Comparison of ENCODE assay signal across 13 cellular contexts in the genomic region with DNA sequence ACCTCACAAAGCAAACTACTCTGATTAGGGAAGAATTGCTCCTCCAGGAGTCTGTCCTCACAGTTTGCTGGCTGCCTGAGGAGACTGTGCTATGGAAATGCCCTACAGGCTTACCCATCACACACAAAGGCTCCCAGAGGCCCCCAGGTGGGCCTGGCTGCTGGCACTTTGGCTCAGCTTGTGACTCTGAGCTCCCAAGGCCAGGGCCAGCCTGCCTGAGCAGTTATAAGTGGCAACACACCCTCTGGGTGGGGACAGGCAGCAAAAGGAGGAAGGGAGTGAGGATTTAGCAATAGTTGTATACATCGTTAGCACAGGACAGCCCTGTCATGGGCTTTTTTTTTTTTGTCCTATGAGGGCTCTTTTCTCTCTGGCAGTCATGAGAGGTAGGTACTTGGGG.
DNase-seq lines count a peak whose midpoint lies in the region; ATAC-seq, FAIRE-seq and TF ChIP-seq lines count a peak whose summit lies in the region.
"Had no signal": no experiment of that assay in that cellular context is flagged by ENCODE, and none has a peak within 500 bp of the region (broad histone marks: within the 10 kb centered on the region; RNA-seq: fewer than 3 reads in every experiment).

No MANE protein-coding gene starts in this region.

- peak overlapping the region; percentile 87 for H3K27ac Mint-ChIP-seq in endodermal cell
- H3K27ac Mint-ChIP-seq: activated T-helper 1 cell treated with anti-CD3 and anti-CD28 coated beads, Interleukin-12 subunit alpha, Interleukin-12 subunit beta, Interleukin-2, Interleukin-4 antibody, amounts not matched to agents 30 ng/mL and 10 ng/mL and 1 ng/mL, durations not matched to agents 14 hours and 24 hours and 36 hours had no signal

- POLR2A ChIA-PET in A549 (lab: Yijun Ruan, JAX) = no interaction called here

- H3K36me3 ChIP-seq in endodermal cell (ENCODE audit: control insufficient read depth, insufficient read depth, low read length) (peaks cover 11% of the 10 kb centered on the region), MG63 (peaks cover 16% of the 10 kb centered on the region)

- no peak overlapping the region for H3K4me3 Mint-ChIP-seq in endodermal cell
- H3K4me3 Mint-ChIP-seq: activated T-helper 1 cell treated with anti-CD3 and anti-CD28 coated beads, Interleukin-12 subunit alpha, Interleukin-12 subunit beta, Interleukin-2, Interleukin-4 antibody, amounts not matched to agents 30 ng/mL and 10 ng/mL and 1 ng/mL, durations not matched to agents 14 hours and 24 hours and 36 hours had no signal

- no peaks in the 10 kb centered on the region for H3K27me3 Mint-ChIP-seq in endodermal cell (ENCODE audit: insufficient read depth)

- DNase-seq in A549 (ENCODE audit: low read depth in 1 of 2, low spot score in 1 of 2) (no peak), NB4 (ENCODE audit: low read depth) (peak; percentile 56), endodermal cell (peak; percentile 67), mucosa of gallbladder (ENCODE audit: low spot score) (peak; percentile 59), NCI-H82 treated with DMSO at 0.1 percent for 48 hours (lab: John Stamatoyannopoulos, UW; ENCODE audit: unreplicated experiment) (no peak), MG63 (no peak), G401 (ENCODE audit: low spot score) (no peak)
- DNase-seq in stimulated activated CD4-positive, alpha-beta T cell treated with anti-CD3 and anti-CD28 coated beads, Interleukin-2, amount 100 ng/mL, for 48 hours = no peak
- DNase-seq: foreskin keratinocyte; GM23248; PC-3; stimulated activated naive CD4-positive, alpha-beta T cell treated with Interleukin-2 at 50 U/mL for 16 hours had no signal

- H3K9me3 ChIP-seq in A549 = no peaks in the 10 kb centered on the region
- H3K9me3 ChIP-seq in endodermal cell (ENCODE audit: control insufficient read depth, low read length) = no peaks in the 10 kb centered on the region
- no peaks in the 10 kb centered on the region for H3K9me3 ChIP-seq in MG63

- peak overlapping the region; percentile 83; the same call in 2 of the 3 replicates for H3K4me2 ChIP-seq in A549

- in situ Hi-C loops in G401 (cut with HindIII; ENCODE audit: low sequenced_read_pairs) = no loop called here

- H3K36me3 Mint-ChIP-seq in endodermal cell (ENCODE audit: low read depth) = peaks cover 15% of the 10 kb centered on the region

- no peak for TF ChIP-seq RAD21 in A549 (conservative IDR thresholded peaks at IDR 0.05 in 1 of 2, IDR thresholded peaks at IDR 0.05 in 1 of 2)

- no peak for ATAC-seq in A549
- ATAC-seq: foreskin keratinocyte, PC-3 had no signal

- H3K4me1 Mint-ChIP-seq in endodermal cell = peaks cover 52% of the 10 kb centered on the region

- no peak overlapping the region for H3K9ac ChIP-seq in endodermal cell (ENCODE audit: extremely low read depth, low read length, poor library complexity, severe bottlenecking)
- H3K9ac ChIP-seq: GM23248 had no signal

- H3K9me3 Mint-ChIP-seq in endodermal cell = no peaks in the 10 kb centered on the region
- H3K9me3 Mint-ChIP-seq: activated T-helper 1 cell treated with anti-CD3 and anti-CD28 coated beads, Interleukin-12 subunit alpha, Interleukin-12 subunit beta, Interleukin-2, Interleukin-4 antibody, amounts not matched to agents 30 ng/mL and 10 ng/mL and 1 ng/mL, durations not matched to agents 14 hours and 24 hours and 36 hours had no signal

- CTCF ChIA-PET in A549 (lab: Yijun Ruan, JAX) = interaction anchor here (0.6 to 2.2 kb wide), 9 partner anchors 10 to 1858 kb away, joined by 3 to 9 read pairs (median 3); no protein-coding TSS in a partner anchor

- TF ChIP-seq POLR2A in A549 (IDR thresholded peaks at IDR 0.05; ENCODE audit: low read length) = no peak
- TF ChIP-seq POLR2A in NB4 (IDR thresholded peaks at IDR 0.05; ENCODE audit: extremely low read depth, insufficient read length) = no peak

- H3K27me3 ChIP-seq in endodermal cell (ENCODE audit: control insufficient read depth, insufficient read depth, low read length, poor library complexity, severe bottlenecking) = no peaks in the 10 kb centered on the region
- no peaks in the 10 kb centered on the region for H3K27me3 ChIP-seq in MG63

- TF ChIP-seq CTCF in A549 (IDR thresholded peaks at IDR 0.05) = no peak
- no peak for TF ChIP-seq CTCF in NB4 (IDR thresholded peaks at IDR 0.05; ENCODE audit: low read depth, low read length)
- TF ChIP-seq CTCF in endodermal cell (conservative IDR thresholded peaks at IDR 0.05) = no peak

- no peak for TF ChIP-seq EP300 in A549 (IDR thresholded peaks at IDR 0.05)

- FAIRE-seq in A549 (lab: Jason Lieb, UNC) = no peak

- H3K27ac ChIP-seq in A549 = peak overlapping the region in 1 of 2 experiments; percentile 83; a peak in 3 of 6 replicates
- no peak overlapping the region for H3K27ac ChIP-seq in endodermal cell (ENCODE audit: low read depth, low read length)
- H3K27ac ChIP-seq: foreskin keratinocyte, GM23248 had no signal

- H3K4me1 ChIP-seq in A549 (peaks cover 57% of the 10 kb centered on the region), endodermal cell (ENCODE audit: control insufficient read depth, insufficient read depth, low read length) (peaks cover 13% of the 10 kb centered on the region)
- H3K4me1 ChIP-seq: foreskin keratinocyte had no signal

- WGBS in A549 (ENCODE audit: missing lambda C conversion rate) = 86% methylated on average over 1 of the region's 1 CpG
- 95% methylated on average over 1 of the region's 1 CpG; no CpG with 5 or more reads in 1 of the 2 experiments for WGBS in endodermal cell (ENCODE audit: insufficient coverage in 1 of 2, insufficient read length in 1 of 2), 2 experiments

- H3K4me3 ChIP-seq in A549 (no peak overlapping the region), NB4 (ENCODE audit: low read depth, low read length) (no peak overlapping the region), endodermal cell (ENCODE audit: low read length) (no peak overlapping the region), MG63 (no peak overlapping the region)
- H3K4me3 ChIP-seq: GM23248 had no signal

TF ChIP-seq in A549, 52 proteins besides CTCF, POLR2A, EP300 and RAD21:
- TF ChIP-seq HEYL (CRISPR knock-in tag; IDR thresholded peaks at IDR 0.05) (no peak), RNF2 (IDR thresholded peaks at IDR 0.05; ENCODE audit: borderline replicate concordance, low read depth) (no peak), MYC (IDR thresholded peaks at IDR 0.05; ENCODE audit: borderline replicate concordance, low read length) (no peak), PBX3 (IDR thresholded peaks at IDR 0.05) (no peak), RARB (CRISPR knock-in tag; IDR thresholded peaks at IDR 0.05) (no peak), FOSB (CRISPR knock-in tag; IDR thresholded peaks at IDR 0.05) (no peak), ZNF302 (CRISPR knock-in tag; IDR thresholded peaks at IDR 0.05) (no peak), CHD2 (IDR thresholded peaks at IDR 0.05; ENCODE audit: low read length, partially characterized antibody) (no peak), MAZ (IDR thresholded peaks at IDR 0.05; ENCODE audit: borderline replicate concordance, low read depth, low read length) (no peak)
- TF ChIP-seq, protein P1, sequence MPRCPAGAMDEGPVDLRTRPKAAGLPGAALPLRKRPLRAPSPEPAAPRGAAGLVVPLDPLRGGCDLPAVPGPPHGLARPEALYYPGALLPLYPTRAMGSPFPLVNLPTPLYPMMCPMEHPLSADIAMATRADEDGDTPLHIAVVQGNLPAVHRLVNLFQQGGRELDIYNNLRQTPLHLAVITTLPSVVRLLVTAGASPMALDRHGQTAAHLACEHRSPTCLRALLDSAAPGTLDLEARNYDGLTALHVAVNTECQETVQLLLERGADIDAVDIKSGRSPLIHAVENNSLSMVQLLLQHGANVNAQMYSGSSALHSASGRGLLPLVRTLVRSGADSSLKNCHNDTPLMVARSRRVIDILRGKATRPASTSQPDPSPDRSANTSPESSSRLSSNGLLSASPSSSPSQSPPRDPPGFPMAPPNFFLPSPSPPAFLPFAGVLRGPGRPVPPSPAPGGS (IDR thresholded peaks at IDR 0.05) = no peak

Comparison
In these comparisons a context has a peak if more than half of its experiments do, and no peak if none do; other contexts are left out.
1. DNase-seq: peak in NB4 (single experiment), endodermal cell (single experiment) and mucosa of gallbladder (single experiment); none in A549 (0 of 2), stimulated activated CD4-positive, alpha-beta T cell treated with anti-CD3 and anti-CD28 coated beads, Interleukin-2, amount 100 ng/mL, for 48 hours (0 of 2), NCI-H82 treated with DMSO at 0.1 percent for 48 hours (single experiment), MG63 (single experiment) and G401 (single experiment).